In the genomic region with DNA sequence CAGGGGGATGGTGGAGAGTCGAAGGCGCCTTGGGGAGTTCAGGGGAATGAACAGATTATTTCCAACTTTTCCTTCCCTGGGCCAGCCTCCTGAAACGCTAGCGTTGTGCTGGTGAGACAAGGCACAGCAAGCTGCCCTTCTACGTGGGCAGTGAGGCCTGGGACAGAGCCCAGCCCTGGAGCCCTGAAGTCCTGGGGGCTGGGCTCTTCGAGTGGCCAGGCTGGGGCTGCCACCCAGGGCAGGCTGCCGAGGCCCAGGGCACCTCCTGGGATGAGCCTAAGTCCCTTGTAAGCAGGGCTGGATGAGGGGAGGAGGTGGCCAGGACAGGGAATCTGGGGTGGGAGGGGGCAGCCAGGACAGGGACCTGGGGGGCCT, we compare ENCODE assay signal across 9 cellular contexts. TPM values are rescaled to one million over a fixed set of nuclear protein-coding genes. Genes with fewer than 3 reads are reported as not detected.
DNase-seq lines count a peak whose midpoint lies in the region; ATAC-seq and TF ChIP-seq lines count a peak whose summit lies in the region.
"Had no signal": no experiment of that assay in that cellular context is flagged by ENCODE, and none has a peak within 500 bp of the region (broad histone marks: within the 10 kb centered on the region; RNA-seq: fewer than 3 reads in every experiment).

No MANE protein-coding gene starts in this region.

- no peaks in the 10 kb centered on the region for H3K9me3 Mint-ChIP-seq in activated T-cell treated with anti-CD3 and anti-CD28 coated beads, Interleukin-2, amount 50 U/mL, for 24 hours
- H3K9me3 Mint-ChIP-seq in brain = no peaks in the 10 kb centered on the region

- no peak for DNase-seq in activated T-cell treated with anti-CD3 and anti-CD28 coated beads, Interleukin-2, amount 50 U/mL, for 24 hours
- DNase-seq in activated T-cell treated with anti-CD3 and anti-CD28 coated beads for 4 hours = no peak
- no peak for DNase-seq in lung (ENCODE audit: low spot score)
- DNase-seq in transverse colon = no peak
- DNase-seq in iPS-NIHi7 (ENCODE audit: extremely low spot score) = no peak
- DNase-seq in mesenteric fat pad (ENCODE audit: low spot score) = no peak
- no peak for DNase-seq in COLO829 (ENCODE audit: low spot score)

- no peak for TF ChIP-seq EP300 in transverse colon (IDR thresholded peaks at IDR 0.05; ENCODE audit: low read depth)

- peak overlapping the region; percentile 81 for H3K4me3 Mint-ChIP-seq in activated T-cell treated with anti-CD3 and anti-CD28 coated beads, Interleukin-2, amount 50 U/mL, for 24 hours
- H3K4me3 Mint-ChIP-seq in brain = peak overlapping the region; percentile 81 to 87 (median 82)

- no peak for TF ChIP-seq CTCF in brain (conservative IDR thresholded peaks at IDR 0.05)
- no peak for TF ChIP-seq CTCF in lung (IDR thresholded peaks at IDR 0.05; ENCODE audit: control extremely low read depth, extremely low read depth)
- TF ChIP-seq CTCF in transverse colon (IDR thresholded peaks at IDR 0.05) = no peak

- H3K27ac Mint-ChIP-seq in activated T-cell treated with anti-CD3 and anti-CD28 coated beads, Interleukin-2, amount 50 U/mL, for 24 hours = peak overlapping the region; percentile 88
- peak overlapping the region; percentile 71 to 97 (median 95) for H3K27ac Mint-ChIP-seq in brain

- in situ Hi-C loops in transverse colon (cut with MboI; ENCODE audit: low pct_ligation_motif_present in 1 of 4, low pct_unique_long_range_greater_than_20kb in 1 of 4, low sequenced_read_pairs in 3 of 4) = no loop called here

- peaks cover 15% of the 10 kb centered on the region for H3K4me1 Mint-ChIP-seq in activated T-cell treated with anti-CD3 and anti-CD28 coated beads, Interleukin-2, amount 50 U/mL, for 24 hours (ENCODE audit: low read depth)
- H3K4me1 Mint-ChIP-seq in brain = peaks cover 17% of the 10 kb centered on the region

- peaks cover 2 to 8% of the 10 kb centered on the region in 2 donors for H3K4me1 ChIP-seq in lung (ENCODE audit: control insufficient read depth in 2 of 2, insufficient read depth in 2 of 2, low read length in 2 of 2)
- H3K4me1 ChIP-seq in transverse colon = peaks cover 3 to 30% (median 19%) of the 10 kb centered on the region in 4 donors

- H3K9me3 ChIP-seq in lung (ENCODE audit: control insufficient read depth in 2 of 2, insufficient read depth in 1 of 2, low read length in 1 of 2) (no peaks in the 10 kb centered on the region), transverse colon (no peaks in the 10 kb centered on the region)

- no peak for ATAC-seq in lung (ENCODE audit: insufficient read depth, low FRiP score)

- H3K36me3 ChIP-seq in lung (ENCODE audit: control insufficient read depth in 2 of 2, insufficient read depth in 2 of 2, low read length in 2 of 2) (no peaks in the 10 kb centered on the region), transverse colon (no peaks in the 10 kb centered on the region)

- no peaks in the 10 kb centered on the region for H3K27me3 Mint-ChIP-seq in activated T-cell treated with anti-CD3 and anti-CD28 coated beads, Interleukin-2, amount 50 U/mL, for 24 hours
- no peaks in the 10 kb centered on the region for H3K27me3 Mint-ChIP-seq in brain

- intact Hi-C loops in transverse colon (cut with DNase I; ENCODE audit: low total_unique reads) = no loop called here

- H3K27me3 ChIP-seq in lung (ENCODE audit: control insufficient read depth, insufficient read depth) (no peaks in the 10 kb centered on the region), transverse colon (no peaks in the 10 kb centered on the region)

- H3K27ac ChIP-seq in lung (ENCODE audit: low read depth in 1 of 2, low read length in 1 of 2) (peak overlapping the region; percentile 88 to 90), transverse colon (peak overlapping the region; percentile 90 to 93 (median 92))

- H3K4me3 ChIP-seq in lung (no peak overlapping the region), transverse colon (peak overlapping the region in 3 of 4 donors; percentile 35 to 57 (median 48))

- no peak for TF ChIP-seq POLR2A in transverse colon (IDR thresholded peaks at IDR 0.05)

- WGBS in lung, 2 donors = 42 to 54% methylated on average over 7 of the region's 7 CpGs
- WGBS in transverse colon (ENCODE audit: low coverage in 1 of 2), 2 donors = 23% methylated on average over 4 of the region's 7 CpGs; no CpG with 5 or more reads in 1 of the 2 donors

- H3K36me3 Mint-ChIP-seq in activated T-cell treated with anti-CD3 and anti-CD28 coated beads, Interleukin-2, amount 50 U/mL, for 24 hours (ENCODE audit: low read depth) = no peaks in the 10 kb centered on the region
- H3K36me3 Mint-ChIP-seq in brain = no peaks in the 10 kb centered on the region

RNA-seq across cellular contexts. Expression of gene LCN12, which starts 1.4 kb away (rescaled TPM):
- polyA plus RNA-seq in brain (ENCODE audit: insufficient read depth, low read depth, low replicate concordance) (1.8 TPM), lung (1 to 10 TPM in 1 of 2 donors, under 1 TPM in 1; 0.35 to 2.4 TPM)
- total RNA-seq in lung (1 to 10 TPM; 4.1 to 6.3 TPM), transverse colon (10 to 100 TPM in 1 of 4 donors, 1 to 10 TPM in 3; 1.2 to 52.7 (median 5.5) TPM), mesenteric fat pad (not detected)
- total RNA-seq: Daoy had no signal

RNA-seq across cellular contexts. Expression of gene C8G, which starts 5.6 kb away (rescaled TPM):
- polyA plus RNA-seq in brain (ENCODE audit: insufficient read depth, low read depth, low replicate concordance) (not detected), lung (1 to 10 TPM in 1 of 2 donors, under 1 TPM in 1; 0.90 to 1.4 TPM)
- total RNA-seq in lung (1 to 10 TPM in 1 of 2 donors, not detected in 1; 2.1 TPM), transverse colon (1 to 10 TPM in 3 of 4 donors, not detected in 1; 4.3 to 7.9 (median 6.4) TPM), mesenteric fat pad (not detected)
- total RNA-seq: Daoy had no signal

RNA-seq across cellular contexts. Expression of gene FBXW5, which starts 6.1 kb away (rescaled TPM):
- polyA plus RNA-seq in brain (ENCODE audit: insufficient read depth, low read depth, low replicate concordance) (95.0 TPM), lung (100 to 1,000 TPM in 1 of 2 donors, 10 to 100 TPM in 1; 89.1 to 109 TPM)
- total RNA-seq in lung (100 to 1,000 TPM in 1 of 2 donors, 10 to 100 TPM in 1; 56.6 to 118 TPM), transverse colon (100 to 1,000 TPM; 294 to 820 (median 446) TPM), mesenteric fat pad (95.2 TPM)

RNA-seq across cellular contexts. Expression of gene PTGDS, which starts 26.7 kb away (rescaled TPM):
- 2,031 TPM for polyA plus RNA-seq in brain (ENCODE audit: insufficient read depth, low read depth, low replicate concordance)
- 100 to 1,000 TPM in 1 of 2 donors, 10 to 100 TPM in 1; 29.5 to 159 TPM for total RNA-seq in lung
- polyA plus RNA-seq in lung = 100 to 1,000 TPM in 1 of 2 donors, 10 to 100 TPM in 1; 19.4 to 158 TPM
- total RNA-seq in transverse colon = 10 to 100 TPM in 3 of 4 donors, 1 to 10 TPM in 1; 6.8 to 59.1 (median 17.8) TPM
- 249 TPM for total RNA-seq in mesenteric fat pad
- total RNA-seq: Daoy had no signal

RNA-seq across cellular contexts. Expression of gene LCNL1, which starts 32.1 kb away (rescaled TPM):
- 0.15 TPM for polyA plus RNA-seq in brain (ENCODE audit: insufficient read depth, low read depth, low replicate concordance)
- total RNA-seq in lung = 1 to 10 TPM in 1 of 2 donors, under 1 TPM in 1; 0.28 to 2.5 TPM
- polyA plus RNA-seq in lung = 1 to 10 TPM in 1 of 2 donors, under 1 TPM in 1; 0.15 to 2.7 TPM
- total RNA-seq in transverse colon = under 1 TPM in 2 of 4 donors, not detected in 2; 0.27 to 0.75 TPM
- total RNA-seq in mesenteric fat pad = 0.71 TPM
- total RNA-seq: Daoy had no signal
